Comparison of ENCODE assay signal across 9 cellular contexts in the genomic region with DNA sequence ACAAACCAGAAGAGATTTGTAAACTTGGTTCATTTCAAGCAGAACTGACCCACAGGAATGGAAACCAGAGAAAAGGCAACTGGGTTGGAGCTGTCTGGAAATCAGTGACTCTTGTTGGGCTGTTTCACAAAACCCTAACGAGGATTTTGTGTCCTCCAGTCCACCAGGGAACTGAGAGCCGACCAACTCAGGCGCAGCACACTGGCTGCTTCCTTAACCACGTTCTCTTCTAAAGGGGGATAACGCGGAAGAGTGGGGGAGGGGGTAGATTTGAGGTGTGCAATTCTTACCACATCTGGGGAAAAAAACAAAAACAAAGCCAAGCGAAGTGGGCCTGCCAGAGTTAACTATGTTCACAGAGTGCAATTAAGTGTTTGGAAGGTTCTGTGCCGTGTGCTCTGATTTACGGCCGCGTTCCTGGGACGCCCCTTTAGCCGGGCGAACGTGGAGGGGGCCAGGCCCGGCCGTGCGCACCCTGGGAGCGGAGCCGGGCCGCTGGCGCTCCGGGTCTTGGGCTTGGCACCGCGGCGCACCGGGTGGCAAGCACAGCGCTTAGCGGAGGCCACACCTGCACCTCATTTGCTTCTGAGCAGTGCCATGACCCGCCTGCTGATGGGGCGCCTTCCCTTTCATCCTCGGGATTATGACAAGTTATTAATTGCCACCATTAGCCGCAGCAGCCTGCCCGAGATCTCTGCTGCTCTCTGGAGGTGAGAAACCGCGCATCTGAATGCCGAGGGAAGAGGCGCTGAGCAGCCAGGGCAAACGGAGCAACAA.
DNase-seq lines count a peak whose midpoint lies in the region; ATAC-seq, FAIRE-seq and TF ChIP-seq lines count a peak whose summit lies in the region.
"Had no signal": no experiment of that assay in that cellular context is flagged by ENCODE, and none has a peak within 500 bp of the region (broad histone marks: within the 10 kb centered on the region; RNA-seq: fewer than 3 reads in every experiment).

No MANE protein-coding gene starts in this region.

- peaks cover 70% of the 10 kb centered on the region for H3K27me3 Mint-ChIP-seq in Calu3 (ENCODE audit: unreplicated experiment)

- TF ChIP-seq CTCF in H1 (IDR thresholded peaks at IDR 0.05; ENCODE audit: control extremely low read depth in 1 of 3, insufficient read depth in 1 of 3, low read depth in 1 of 3, low read length in 3 of 3) (peak; percentile 31 to 53 (median 42); a peak in 3 of 4 replicates), Calu3 (IDR thresholded peaks at IDR 0.05; ENCODE audit: unreplicated experiment) (no peak)

- H3K56ac ChIP-seq in H1 (replicated peaks; ENCODE audit: insufficient read length, low read depth, low read length), result no peak overlapping the region

- H3K14ac ChIP-seq in H1 (ENCODE audit: insufficient read length), result no peak overlapping the region

- TF ChIP-seq EP300 in H1 (IDR thresholded peaks at IDR 0.05; ENCODE audit: borderline replicate concordance in 1 of 2, low read depth in 2 of 2, low read length in 2 of 2), result no peak

- no peaks in the 10 kb centered on the region for H3K4me1 ChIP-seq in ACC112 (ENCODE audit: control insufficient read depth, insufficient read depth, low read length, unreplicated experiment)
- peaks cover 0 to 7% (median 0%) of the 10 kb centered on the region in 4 experiments; a peak in 2 of 7 replicates for H3K4me1 ChIP-seq in H1 (replicated peaks in 1 of 4; ENCODE audit: control insufficient read depth in 3 of 4, insufficient read depth in 4 of 4, low read length in 3 of 4)

- H3K9me3 Mint-ChIP-seq in Calu3 (ENCODE audit: low read depth, unreplicated experiment), result peaks cover 4% of the 10 kb centered on the region

- CTCF ChIA-PET in H1 (lab: Charles Lee; ENCODE audit: partially characterized antibody), result interaction anchor here (0.9 to 1.9 kb wide), 2 partner anchors 9 to 91 kb away, joined by 4 to 5 read pairs; no protein-coding TSS in a partner anchor
- CTCF ChIA-PET in Calu3 (lab: Charles Lee), result no interaction called here

- TF ChIP-seq POLR2A in H1 (IDR thresholded peaks at IDR 0.05; ENCODE audit: control extremely low read depth in 1 of 2, low read depth in 2 of 2, low read length in 2 of 2), result no peak

- no peaks in the 10 kb centered on the region for H3K36me3 ChIP-seq in ACC112 (ENCODE audit: insufficient read depth, low read length)
- H3K36me3 ChIP-seq in H1 (ENCODE audit: control insufficient read depth in 2 of 4, insufficient read depth in 4 of 4, low read length in 3 of 4), result no peaks in the 10 kb centered on the region

- no peak overlapping the region for H2BK12ac ChIP-seq in H1 (ENCODE audit: low read depth, low read length)

- no peak overlapping the region for H3K4ac ChIP-seq in H1 (replicated peaks; ENCODE audit: insufficient read length, low read depth, low read length)

- 5% methylated on average over 39 of the region's 39 CpGs; no CpG with 5 or more reads in 1 of the 2 experiments for WGBS in H1 (ENCODE audit: extremely low coverage in 1 of 2, insufficient coverage in 1 of 2, insufficient read length in 1 of 2, insufficient replicate concordance in 2 of 2, low coverage in 1 of 2, low lambda C conversion rate in 2 of 2, missing lambda C conversion rate in 1 of 2), 2 experiments

- H2BK15ac ChIP-seq in H1 (ENCODE audit: low read length), result no peak overlapping the region; the same call in 1 of the 2 replicates

- no peaks in the 10 kb centered on the region for H3K79me1 ChIP-seq in H1 (ENCODE audit: low read depth, low read length)

- H3K36me3 Mint-ChIP-seq in Calu3 (ENCODE audit: insufficient read depth, unreplicated experiment), result no peaks in the 10 kb centered on the region
- H3K36me3 Mint-ChIP-seq: activated naive CD8-positive, alpha-beta T cell treated with anti-CD3 and anti-CD28 coated beads, Interleukin-2, amount 10 ng/mL, durations not matched to agents 7 days and 5 days had no signal

- no peaks in the 10 kb centered on the region for H3K4me1 Mint-ChIP-seq in Calu3 (ENCODE audit: low read depth, unreplicated experiment)
- H3K4me1 Mint-ChIP-seq: activated naive CD8-positive, alpha-beta T cell treated with anti-CD3 and anti-CD28 coated beads, Interleukin-2, amount 10 ng/mL, durations not matched to agents 7 days and 5 days had no signal

- H3K9ac ChIP-seq in H1 (replicated peaks in 1 of 4; ENCODE audit: extremely low read depth in 1 of 4, low read depth in 3 of 4, low read length in 3 of 4), result peak overlapping the region in 1 of 4 experiments; percentile 44; a peak in 1 of 7 replicates

- H3K9me3 ChIP-seq in H1 (ENCODE audit: insufficient read depth in 2 of 2, low read depth in 1 of 2, low read length in 1 of 2), result peaks cover 0 to 3% of the 10 kb centered on the region in 2 experiments; a peak in 1 of 4 replicates

- H3K4me3 Mint-ChIP-seq in Calu3 (ENCODE audit: low read depth, unreplicated experiment), result no peak overlapping the region
- H3K4me3 Mint-ChIP-seq: activated naive CD8-positive, alpha-beta T cell treated with anti-CD3 and anti-CD28 coated beads, Interleukin-2, amount 10 ng/mL, durations not matched to agents 7 days and 5 days had no signal

- H2BK20ac ChIP-seq in H1 (ENCODE audit: low read length), result no peak overlapping the region; the same call in 1 of the 2 replicates

- no peak overlapping the region for H3K27ac Mint-ChIP-seq in Calu3 (ENCODE audit: unreplicated experiment)
- H3K27ac Mint-ChIP-seq: activated naive CD8-positive, alpha-beta T cell treated with anti-CD3 and anti-CD28 coated beads, Interleukin-2, amount 10 ng/mL, durations not matched to agents 7 days and 5 days had no signal

- H4K91ac ChIP-seq in H1 (replicated peaks; ENCODE audit: insufficient read length, low read length), result no peak overlapping the region

- H3K27ac ChIP-seq in ACC112 (ENCODE audit: low read depth, low read length), result no peak overlapping the region
- H3K27ac ChIP-seq in H1 (ENCODE audit: low read depth, low read length), result no peak overlapping the region

- no peak overlapping the region; the same call in 1 of the 2 replicates for H3K18ac ChIP-seq in H1 (ENCODE audit: extremely low read depth, low read length)

- TF ChIP-seq RAD21 in H1 (IDR thresholded peaks at IDR 0.05 in 1 of 2, conservative IDR thresholded peaks at IDR 0.05 in 1 of 2; ENCODE audit: low read depth in 2 of 2, low read length in 2 of 2), result peak; percentile 10 to 43; a peak in 3 of 4 replicates

- H3K23ac ChIP-seq in H1 (ENCODE audit: insufficient read length), result no peak overlapping the region

- intact Hi-C loops in Calu3 (cut with micrococcal nuclease; ENCODE audit: unreplicated experiment), result no loop called here

- DNase-seq in HT-29 (ENCODE audit: low spot score), result peak; percentile 2
- DNase-seq in H1 (ENCODE audit: low read depth in 1 of 2, low spot score in 2 of 2), result peak in 1 of 2 experiments; percentile 60
- DNase-seq in medulla oblongata (ENCODE audit: extremely low spot score), result peak; percentile 55
- no peak for DNase-seq in DMS153 (lab: John Stamatoyannopoulos, UW)
- no peak for DNase-seq in Calu3
- no peak for DNase-seq in GM19239 (ENCODE audit: insufficient read length, low spot score)
- DNase-seq: activated naive CD8-positive, alpha-beta T cell treated with anti-CD3 and anti-CD28 coated beads, Interleukin-2, amount 10 ng/mL, durations not matched to agents 7 days and 5 days had no signal

- BruUV-seq in Calu3 (replicated peaks; lab: Mats Ljungman, UMichigan), result no TSS peak

- no peak overlapping the region for H2AK5ac ChIP-seq in H1 (ENCODE audit: low read depth, low read length)

- H3K4me2 ChIP-seq in H1 (ENCODE audit: insufficient read depth in 1 of 2, low read depth in 2 of 2, low read length in 2 of 2), result peak overlapping the region; percentile 71 to 89

- FAIRE-seq in H1 (lab: Jason Lieb, UNC) (peak; percentile 50), GM19239 (lab: Jason Lieb, UNC) (no peak)

- H3K27me3 ChIP-seq in ACC112 (ENCODE audit: insufficient read depth, low read length) (peaks cover 80% of the 10 kb centered on the region), H1 (replicated peaks in 1 of 4; ENCODE audit: control insufficient read depth in 3 of 4, extremely low read depth in 1 of 4, insufficient read depth in 3 of 4, low read length in 3 of 4) (peaks cover 0 to 24% (median 16%) of the 10 kb centered on the region in 4 experiments; a peak in 6 of 7 replicates)

- H4K8ac ChIP-seq in H1 (ENCODE audit: extremely low read depth, insufficient read depth, low read length), result no peak overlapping the region

- POLR2A ChIA-PET in H1 (lab: Charles Lee; ENCODE audit: partially characterized antibody), result no interaction called here

- no peak overlapping the region for H4K5ac ChIP-seq in H1 (ENCODE audit: insufficient read length, low read depth, low read length)

- ATAC-seq in HG02588 (IDR thresholded peaks at IDR 0.05; ENCODE audit: unreplicated experiment), result no peak

- no peaks in the 10 kb centered on the region for H4K20me1 ChIP-seq in H1 (replicated peaks in 1 of 2; ENCODE audit: control insufficient read depth in 1 of 2, insufficient read depth in 2 of 2, low read length in 2 of 2)

- no peak overlapping the region for H2BK5ac ChIP-seq in H1 (ENCODE audit: low read depth, low read length)

- H2AFZ ChIP-seq in ACC112 (ENCODE audit: low read length, unreplicated experiment) (peak overlapping the region; percentile 32), H1 (ENCODE audit: low read length) (peak overlapping the region; percentile 72)

- H3K4me3 ChIP-seq in ACC112 (ENCODE audit: low read depth, low read length), result peak overlapping the region; percentile 55
- H3K4me3 ChIP-seq in H1 (ENCODE audit: extremely low read depth in 1 of 4, insufficient read depth in 2 of 4, low read depth in 3 of 4, low read length in 4 of 4), result peak overlapping the region; percentile 52 to 66 (median 61)

- peaks cover 2% of the 10 kb centered on the region; the same call in 1 of the 2 replicates for H3K23me2 ChIP-seq in H1 (ENCODE audit: low read depth, low read length)

- no peak overlapping the region for H2BK120ac ChIP-seq in H1 (replicated peaks; ENCODE audit: low read depth, low read length)

- H3K79me2 ChIP-seq in ACC112 (ENCODE audit: control insufficient read depth, insufficient read depth, low read length, unreplicated experiment), result no peaks in the 10 kb centered on the region
- H3K79me2 ChIP-seq in H1 (ENCODE audit: control insufficient read depth in 1 of 2, insufficient read depth in 2 of 2, low read length in 2 of 2), result no peaks in the 10 kb centered on the region

TF ChIP-seq in H1, 55 proteins besides CTCF, POLR2A, EP300 and RAD21 (continues in another document):
- no peak for TF ChIP-seq CBX5 (IDR thresholded peaks at IDR 0.05; ENCODE audit: low read depth, low read length)
- TF ChIP-seq BRCA1 (IDR thresholded peaks at IDR 0.05; ENCODE audit: low read depth, low read length), result no peak
- no peak for TF ChIP-seq RXRA (IDR thresholded peaks at IDR 0.05; ENCODE audit: insufficient read depth, low read depth, low read length)

Comparison
In these comparisons a context has a peak if more than half of its experiments do, and no peak if none do; other contexts are left out.
1. DNase-seq: peak in HT-29 (single experiment) and medulla oblongata (single experiment); none in DMS153 (single experiment), Calu3 (single experiment) and GM19239 (single experiment).